In genomic region chr3:63975705-63976104, GRCh38 we compare ENCODE assay signal across 9 cellular contexts. TPM values are rescaled to one million over a fixed set of nuclear protein-coding genes. Genes with fewer than 3 reads are reported as not detected.
DNase-seq lines count a peak whose midpoint lies in the region; ATAC-seq and TF ChIP-seq lines count a peak whose summit lies in the region.
"Had no signal": no experiment of that assay in that cellular context is flagged by ENCODE, and none has a peak within 500 bp of the region (broad histone marks: within the 10 kb centered on the region; RNA-seq: fewer than 3 reads in every experiment).

No MANE protein-coding gene starts in this region.

- DNase-seq in Daoy (ENCODE audit: low read depth) (peak; percentile 32), T-helper 17 cell (no peak), fibroblast of mammary gland (ENCODE audit: low read depth) (peak; percentile 90), occipital lobe (lab: John Stamatoyannopoulos, UW) (peak; percentile 10), MV-4-11 (lab: John Stamatoyannopoulos, UW) (no peak), mucosa of descending colon (no peak), NCI-H1694 treated with DMSO at 0.1 percent for 48 hours (lab: John Stamatoyannopoulos, UW) (no peak)
- DNase-seq: left colon had no signal

- H3K27ac Mint-ChIP-seq in T-helper 17 cell: peak overlapping the region; percentile 94

- TF ChIP-seq CTCF in fibroblast of mammary gland (conservative IDR thresholded peaks at IDR 0.05; ENCODE audit: control insufficient read depth, insufficient read depth, low read depth, low read length) (no peak), mucosa of descending colon (IDR thresholded peaks at IDR 0.05) (no peak)

- H3K4me1 ChIP-seq in mucosa of descending colon (ENCODE audit: low read depth): peaks cover 18% of the 10 kb centered on the region

- ATAC-seq in T-helper 17 cell: no peak
- ATAC-seq in HG03571 (IDR thresholded peaks at IDR 0.05; ENCODE audit: unreplicated experiment): no peak
- no peak for ATAC-seq in mucosa of descending colon
- ATAC-seq: left colon had no signal

- H3K27me3 Mint-ChIP-seq in T-helper 17 cell: no peaks in the 10 kb centered on the region

- peak overlapping the region; percentile 30 for H3K4me3 ChIP-seq in fibroblast of mammary gland (ENCODE audit: control insufficient read depth, low read depth, low read length)
- H3K4me3 ChIP-seq in mucosa of descending colon: no peak overlapping the region

- intact Hi-C loops in mucosa of descending colon (cut with DNase I, micrococcal nuclease): no loop called here

- peaks cover 73% of the 10 kb centered on the region for H3K4me1 Mint-ChIP-seq in T-helper 17 cell

- H3K36me3 Mint-ChIP-seq in T-helper 17 cell (ENCODE audit: low read depth): peaks cover 3% of the 10 kb centered on the region

- no peaks in the 10 kb centered on the region for H3K36me3 ChIP-seq in mucosa of descending colon (ENCODE audit: low read depth)

- H3K9me3 ChIP-seq in T-helper 17 cell (ENCODE audit: control insufficient read depth, low read length, poor library complexity, severe bottlenecking) (no peaks in the 10 kb centered on the region), mucosa of descending colon (no peaks in the 10 kb centered on the region)

- H3K4me3 Mint-ChIP-seq in T-helper 17 cell: peak overlapping the region; percentile 68

RNA-seq across cellular contexts. Expression of gene PSMD6, which starts 47.6 kb away (rescaled TPM):
- total RNA-seq in Daoy (2014; rRNA removed; shearing (Covaris generic)): 191 and 213 TPM in 2 replicates
- 10 to 100 TPM; 91.3 to 97.3 TPM for total RNA-seq in T-helper 17 cell
- 80.0 TPM for total RNA-seq in occipital lobe
- total RNA-seq in mucosa of descending colon: 10 to 100 TPM; 39.1 to 61.8 (median 57.5) TPM

Comparison
In these comparisons a context has a peak if more than half of its experiments do, and no peak if none do; other contexts are left out.
1. DNase-seq: peak in Daoy (single experiment), fibroblast of mammary gland (single experiment) and occipital lobe (single experiment); none in T-helper 17 cell (0 of 3), MV-4-11 (single experiment), mucosa of descending colon (0 of 3) and NCI-H1694 treated with DMSO at 0.1 percent for 48 hours (single experiment).